In genomic region chr2:226174390-226174789, GRCh38 we compare ENCODE assay signal across 3 cellular contexts.
TF ChIP-seq lines count a peak whose summit lies in the region.

No MANE protein-coding gene starts in this region.

TF ChIP-seq in HepG2, 621 proteins besides CTCF, POLR2A, EP300 and RAD21:
- TF ChIP-seq MAFF (IDR thresholded peaks at IDR 0.05; ENCODE audit: low read depth, low read length), result peak; percentile 98
- TF ChIP-seq NFE2L2 (IDR thresholded peaks at IDR 0.05; ENCODE audit: low read length), result peak; percentile 87
- no peak for TF ChIP-seq HNRNPK (IDR thresholded peaks at IDR 0.05; ENCODE audit: low read depth, low read length, poor library complexity, severe bottlenecking)
- peak; percentile 97 to 99 for TF ChIP-seq MAFK (conservative IDR thresholded peaks at IDR 0.05 in 1 of 2, IDR thresholded peaks at IDR 0.05 in 1 of 2; ENCODE audit: low read length in 2 of 2)
- TF ChIP-seq ZNF567 (CRISPR knock-in tag; IDR thresholded peaks at IDR 0.05; ENCODE audit: borderline replicate concordance), result no peak
TF ChIP-seq in HepG2: peak in this region for 3.

TF ChIP-seq in IMR-90, 13 proteins besides CTCF, POLR2A, EP300 and RAD21:
- TF ChIP-seq BHLHE40 (IDR thresholded peaks at IDR 0.05; ENCODE audit: low read depth, low read length) (no peak), MAZ (IDR thresholded peaks at IDR 0.05; ENCODE audit: borderline replicate concordance, low read depth, low read length) (no peak), SMC3 (IDR thresholded peaks at IDR 0.05; ENCODE audit: low read depth, low read length) (no peak), FOS (IDR thresholded peaks at IDR 0.05; ENCODE audit: low read depth, low read length) (no peak), MAFK (IDR thresholded peaks at IDR 0.05; ENCODE audit: low read depth, low read length) (peak; percentile 96), CHD1 (IDR thresholded peaks at IDR 0.05; ENCODE audit: low read depth, low read length) (no peak), RFX5 (IDR thresholded peaks at IDR 0.05; ENCODE audit: low read depth, low read length) (no peak), NFE2L2 (IDR thresholded peaks at IDR 0.05; ENCODE audit: low read depth, low read length) (peak; percentile 90)

TF ChIP-seq in H1, 55 proteins besides CTCF, POLR2A, EP300 and RAD21:
- peak; percentile 77; the same call in 1 of the 2 replicates for TF ChIP-seq MAFK (IDR thresholded peaks at IDR 0.05; ENCODE audit: low read depth, low read length)
- TF ChIP-seq HDAC2 (IDR thresholded peaks at IDR 0.05; ENCODE audit: borderline replicate concordance in 1 of 2, low read depth in 2 of 2, low read length in 2 of 2), result no peak
- TF ChIP-seq SP2 (IDR thresholded peaks at IDR 0.05; ENCODE audit: low read length), result no peak
- TF ChIP-seq POLR2AphosphoS5 (IDR thresholded peaks at IDR 0.05; ENCODE audit: low read depth, low read length), result no peak
